In genomic region chr14:25041484-25041883, GRCh38 we compare ENCODE assay signal across 27 cellular contexts. TPM values are rescaled to one million over a fixed set of nuclear protein-coding genes. Genes with fewer than 3 reads are reported as not detected.
DNase-seq lines count a peak whose midpoint lies in the region; ATAC-seq, FAIRE-seq and TF ChIP-seq lines count a peak whose summit lies in the region.
"Had no signal": no experiment of that assay in that cellular context is flagged by ENCODE, and none has a peak within 500 bp of the region (broad histone marks: within the 10 kb centered on the region; RNA-seq: fewer than 3 reads in every experiment).

No MANE protein-coding gene starts in this region.

- H3K9me3 ChIP-seq in right atrium auricular region (no peaks in the 10 kb centered on the region), K562 (replicated peaks; ENCODE audit: control insufficient read depth, insufficient read depth, low read depth, low read length) (no peaks in the 10 kb centered on the region), lower lobe of right lung (no peaks in the 10 kb centered on the region)
- H3K9me3 ChIP-seq: ovary, tibial artery had no signal

- H3K27me3 Mint-ChIP-seq in type B pancreatic cell (peaks cover 2% of the 10 kb centered on the region), CD14-positive monocyte (ENCODE audit: low read depth in 3 of 3) (peaks cover 0 to 11% (median 7%) of the 10 kb centered on the region in 3 donors)
- no peaks in the 10 kb centered on the region for H3K27me3 Mint-ChIP-seq in activated CD4-positive, alpha-beta memory T cell treated with anti-CD3 and anti-CD28 coated beads for 36 hours
- H3K27me3 Mint-ChIP-seq: stimulated activated memory B cell treated with anti-CD40 and anti-IgM and Interleukin-4, amounts not matched to agents 10 μg/mL and 1 μg/mL and 100 μg/mL, for 72 hours had no signal

- H3K9me1 ChIP-seq in K562 (ENCODE audit: control insufficient read depth, insufficient read depth, low read length): no peaks in the 10 kb centered on the region

- WGBS in K562 (ENCODE audit: insufficient coverage, low coverage, missing lambda C conversion rate): 0% methylated on average over 3 of the region's 4 CpGs

- H3K4me2 ChIP-seq in K562 (ENCODE audit: insufficient read depth, low read length): no peak overlapping the region

- BruUV-seq in K562 (replicated peaks; lab: Mats Ljungman, UMichigan): no TSS peak

- intact Hi-C loops in left ventricle myocardium superior (cut with micrococcal nuclease): loop anchor here (5.0 to 10.0 kb wide), 3 partner anchors 73 to 307 kb away; no protein-coding TSS in a partner anchor
- intact Hi-C loops in K562 (cut with micrococcal nuclease): loop anchor here (10.0 kb wide), 3 partner anchors 87 to 327 kb away; no protein-coding TSS in a partner anchor
- intact Hi-C loops in lower lobe of right lung (cut with DNase I): loop anchor here (10.0 kb wide), 1 partner anchor 237 kb away; no protein-coding TSS in a partner anchor
- intact Hi-C loops in CD14-positive monocyte (cut with micrococcal nuclease): no loop called here
- intact Hi-C loops in activated CD4-positive, alpha-beta memory T cell treated with anti-CD3 and anti-CD28 coated beads for 36 hours (cut with micrococcal nuclease): no loop called here

- H3K4me1 ChIP-seq in right atrium auricular region (peaks cover 0 to 31% of the 10 kb centered on the region in 2 donors), K562 (replicated peaks in 1 of 2; ENCODE audit: control insufficient read depth in 2 of 2, insufficient read depth in 2 of 2, low read length in 2 of 2) (no peaks in the 10 kb centered on the region; a peak in 2 of 5 replicates), lower lobe of right lung (peaks cover 16% of the 10 kb centered on the region)
- H3K4me1 ChIP-seq: tibial artery had no signal

- peak overlapping the region; percentile 16 for H3K27ac Mint-ChIP-seq in type B pancreatic cell
- no peak overlapping the region for H3K27ac Mint-ChIP-seq in CD14-positive monocyte
- H3K27ac Mint-ChIP-seq in activated CD4-positive, alpha-beta memory T cell treated with anti-CD3 and anti-CD28 coated beads for 36 hours: no peak overlapping the region
- H3K27ac Mint-ChIP-seq: memory B cell; naive thymus-derived CD8-positive, alpha-beta T cell; stimulated activated memory B cell treated with anti-CD40 and anti-IgM and Interleukin-4, amounts not matched to agents 10 μg/mL and 1 μg/mL and 100 μg/mL, for 72 hours; T-helper 17 cell had no signal

- ATAC-seq in left ventricle myocardium superior (peak; percentile 19), K562 (no peak), lower lobe of right lung (peak in 1 of 2 donors; percentile 35), GM19395 (IDR thresholded peaks at IDR 0.05; ENCODE audit: unreplicated experiment) (no peak)
- ATAC-seq: naive thymus-derived CD8-positive, alpha-beta T cell; stimulated activated memory B cell treated with anti-CD40 and anti-IgM and Interleukin-4, amounts not matched to agents 10 μg/mL and 1 μg/mL and 100 μg/mL, for 72 hours; T-helper 17 cell had no signal

- POLR2A ChIA-PET in K562 (lab: Yijun Ruan, JAX): no interaction called here
- POLR2A ChIA-PET in activated CD4-positive, alpha-beta memory T cell treated with anti-CD3 and anti-CD28 coated beads for 36 hours (lab: Charles Lee): no interaction called here

- H3K4me1 Mint-ChIP-seq in type B pancreatic cell (ENCODE audit: unreplicated experiment) (peaks cover 20% of the 10 kb centered on the region), CD14-positive monocyte (peaks cover 4% of the 10 kb centered on the region)
- H3K4me1 Mint-ChIP-seq in activated CD4-positive, alpha-beta memory T cell treated with anti-CD3 and anti-CD28 coated beads for 36 hours (ENCODE audit: low read depth): no peaks in the 10 kb centered on the region
- H3K4me1 Mint-ChIP-seq: memory B cell; naive thymus-derived CD8-positive, alpha-beta T cell; stimulated activated memory B cell treated with anti-CD40 and anti-IgM and Interleukin-4, amounts not matched to agents 10 μg/mL and 1 μg/mL and 100 μg/mL, for 72 hours; T-helper 17 cell had no signal

- FAIRE-seq in K562 (lab: Jason Lieb, UNC): no peak
- FAIRE-seq: H54, islet of Langerhans had no signal

- no peak overlapping the region for H2AFZ ChIP-seq in K562 (ENCODE audit: low read depth, low read length)

- H3K36me3 ChIP-seq in right atrium auricular region (no peaks in the 10 kb centered on the region), K562 (ENCODE audit: control insufficient read depth, insufficient read depth, low read length) (no peaks in the 10 kb centered on the region), lower lobe of right lung (no peaks in the 10 kb centered on the region)
- H3K36me3 ChIP-seq: ovary, tibial artery had no signal

- no peak overlapping the region for H3K9ac ChIP-seq in K562 (ENCODE audit: insufficient read depth in 1 of 2, low read depth in 2 of 2, low read length in 2 of 2)

- no peaks in the 10 kb centered on the region for H4K20me1 ChIP-seq in K562 (replicated peaks; ENCODE audit: control insufficient read depth, insufficient read depth, low read length)

- TF ChIP-seq EP300 in K562 (IDR thresholded peaks at IDR 0.05; ENCODE audit: low read length): no peak

- TF ChIP-seq POLR2A in K562 (conservative IDR thresholded peaks at IDR 0.05): no peak

- peak overlapping the region; percentile 15 for H3K4me3 Mint-ChIP-seq in type B pancreatic cell
- no peak overlapping the region for H3K4me3 Mint-ChIP-seq in CD14-positive monocyte
- no peak overlapping the region for H3K4me3 Mint-ChIP-seq in activated CD4-positive, alpha-beta memory T cell treated with anti-CD3 and anti-CD28 coated beads for 36 hours
- H3K4me3 Mint-ChIP-seq: memory B cell; naive thymus-derived CD8-positive, alpha-beta T cell; stimulated activated memory B cell treated with anti-CD40 and anti-IgM and Interleukin-4, amounts not matched to agents 10 μg/mL and 1 μg/mL and 100 μg/mL, for 72 hours; T-helper 17 cell had no signal

- DNase-seq in left ventricle myocardium superior (no peak), right atrium auricular region (ENCODE audit: low spot score) (no peak), K562 (ENCODE audit: extremely low read depth in 1 of 4, low spot score in 3 of 4) (no peak), lower lobe of right lung (no peak), type B pancreatic cell (ENCODE audit: extremely low spot score, unreplicated experiment) (no peak), CD14-positive monocyte (ENCODE audit: low spot score) (no peak)
- no peak for DNase-seq in activated CD4-positive, alpha-beta memory T cell treated with anti-CD3 and anti-CD28 coated beads for 36 hours
- DNase-seq: activated CD4-positive, alpha-beta T cell treated with anti-CD3 and anti-CD28 coated beads, Interleukin-2, amount 50 U/mL, for 1 hour; activated CD8-positive, alpha-beta memory T cell treated with anti-CD3 and anti-CD28 coated beads, Interleukin-2, amount 50 U/mL, for 4 hours; activated gamma-delta T cell treated with Interleukin-2 at 50 U/mL for 16 hours; amniotic stem cell; central memory CD4-positive, alpha-beta T cell; DND-41; erythroblast; foreskin melanocyte; hypothalamus; naive thymus-derived CD8-positive, alpha-beta T cell; NCI-H2171; NCI-H82; ovary; T-helper 17 cell; tibial artery had no signal

- H3K9me3 Mint-ChIP-seq in type B pancreatic cell (peaks cover 5% of the 10 kb centered on the region), CD14-positive monocyte (peaks cover 0 to 3% (median 0%) of the 10 kb centered on the region in 7 donors)
- peaks cover 4% of the 10 kb centered on the region for H3K9me3 Mint-ChIP-seq in activated CD4-positive, alpha-beta memory T cell treated with anti-CD3 and anti-CD28 coated beads for 36 hours

- no peaks in the 10 kb centered on the region for H3K79me2 ChIP-seq in K562 (ENCODE audit: control insufficient read depth, insufficient read depth, low read length)

- in situ Hi-C loops in K562 (cut with MboI): loop anchor here (10.0 kb wide), 1 partner anchor 237 kb away; no protein-coding TSS in a partner anchor

- H3K36me3 Mint-ChIP-seq in type B pancreatic cell (peaks cover 7% of the 10 kb centered on the region), CD14-positive monocyte (no peaks in the 10 kb centered on the region)
- no peaks in the 10 kb centered on the region for H3K36me3 Mint-ChIP-seq in activated CD4-positive, alpha-beta memory T cell treated with anti-CD3 and anti-CD28 coated beads for 36 hours
- H3K36me3 Mint-ChIP-seq: naive thymus-derived CD8-positive, alpha-beta T cell; stimulated activated memory B cell treated with anti-CD40 and anti-IgM and Interleukin-4, amounts not matched to agents 10 μg/mL and 1 μg/mL and 100 μg/mL, for 72 hours had no signal

- no peak overlapping the region for H3K27ac ChIP-seq in right atrium auricular region
- H3K27ac ChIP-seq in K562 (ENCODE audit: extremely low read depth, low read depth, low read length): no peak overlapping the region
- H3K27ac ChIP-seq in lower lobe of right lung: peak overlapping the region; percentile 31
- H3K27ac ChIP-seq: ovary, tibial artery had no signal

- TF ChIP-seq RAD21 in K562 (CRISPR knock-in tag; conservative IDR thresholded peaks at IDR 0.05 in 1 of 2, IDR thresholded peaks at IDR 0.05 in 1 of 2): no peak

- no peak for TF ChIP-seq CTCF in right atrium auricular region (IDR thresholded peaks at IDR 0.05)
- TF ChIP-seq CTCF in K562 (IDR thresholded peaks at IDR 0.05 in 2 of 3, conservative IDR thresholded peaks at IDR 0.05 in 1 of 3; ENCODE audit: insufficient read depth in 2 of 3, low read depth in 1 of 3, low read length in 3 of 3): no peak
- no peak for TF ChIP-seq CTCF in lower lobe of right lung (IDR thresholded peaks at IDR 0.05)
- TF ChIP-seq CTCF in type B pancreatic cell (conservative IDR thresholded peaks at IDR 0.05): no peak
- TF ChIP-seq CTCF in CD14-positive monocyte (IDR thresholded peaks at IDR 0.05): no peak

- H3K27me3 ChIP-seq in right atrium auricular region: no peaks in the 10 kb centered on the region
- no peaks in the 10 kb centered on the region; a peak in 1 of 5 replicates for H3K27me3 ChIP-seq in K562 (ENCODE audit: control insufficient read depth in 2 of 2, insufficient read depth in 2 of 2, low read length in 2 of 2)
- H3K27me3 ChIP-seq in lower lobe of right lung (ENCODE audit: low read depth): no peaks in the 10 kb centered on the region
- H3K27me3 ChIP-seq: ovary, tibial artery had no signal

- no peak overlapping the region for H3K4me3 ChIP-seq in right atrium auricular region
- H3K4me3 ChIP-seq in K562: no peak overlapping the region
- no peak overlapping the region for H3K4me3 ChIP-seq in lower lobe of right lung
- H3K4me3 ChIP-seq: ovary, tibial artery had no signal

- CTCF ChIA-PET in K562 (lab: Yijun Ruan, JAX; ENCODE audit: low intra/inter-chr PET ratio): no interaction called here
- CTCF ChIA-PET in activated CD4-positive, alpha-beta memory T cell treated with anti-CD3 and anti-CD28 coated beads for 36 hours (lab: Charles Lee): interaction anchor here (0.9 kb wide), 1 partner anchor 14 kb away, joined by 3 read pairs; no protein-coding TSS in a partner anchor

RNA-seq across cellular contexts. Expression of gene STXBP6, which starts 8.5 kb away (rescaled TPM):
- total RNA-seq in left ventricle myocardium superior (43.5 TPM), right atrium auricular region (10 to 100 TPM; 13.5 to 20.2 TPM), K562 (2014; rRNA removed) (0.54 and 0.65 TPM in 2 replicates), K562 (2014; rRNA removed; fragmentation: Illumina TruSeq; extraction: Trizol) (0.38 and 0.51 TPM in 2 replicates), K562 (2015; rRNA removed; fragmentation: Illumina TruSeq; extraction: Trizol) (0.34 and 0.69 TPM in 2 replicates), K562 (2021) (0.27 and 0.54 TPM in 2 replicates), lower lobe of right lung (29.4 TPM), type B pancreatic cell (ENCODE audit: low replicate concordance) (17.0 and 51.2 TPM in 2 replicates)
- 0.12 and 0.19 TPM in 2 replicates for total RNA-seq in K562 (2011; cell fraction: chromatin; rRNA removed; ENCODE audit: low replicate concordance)
- total RNA-seq in K562 (2011; cell fraction: nucleolus; rRNA removed): not detected in 2 replicates
- total RNA-seq in K562 (2011; cell fraction: nucleoplasm; rRNA removed): not detected in 2 replicates
- polyA plus RNA-seq in K562 (2011; rRNA removed) (0.04 and 0.61 TPM in 2 replicates), K562 (2014; fragmentation: Illumina TruSeq; extraction: Trizol) (0.59 and 0.61 TPM in 2 replicates), K562 (2014; fragmentation: Nextera tagmentation; extraction: Ambion mirVana) (under 1 TPM; 0.84 to 0.89 TPM), K562 (2014; rRNA removed) (0.53 and 1.2 TPM in 2 replicates), CD14-positive monocyte (under 1 TPM; 0.08 to 0.25 TPM)
- 0.18 TPM in 1 of 2 replicates, not detected in the other for polyA plus RNA-seq in K562 (2011; cell fraction: cytosol; rRNA removed)
- 0.18 TPM in 1 of 2 replicates, not detected in the other for polyA plus RNA-seq in K562 (2011; cell fraction: nucleus; rRNA removed)
- polyA plus RNA-seq in K562 (2012): 0.66 and 1.4 TPM in 2 replicates
- 1.0 TPM in 1 of 2 replicates, not detected in the other for polyA minus RNA-seq in K562 (2011; rRNA and poly(A)+ RNA removed)
- polyA minus RNA-seq in K562 (2011; cell fraction: cytosol; rRNA and poly(A)+ RNA removed): not detected in 2 replicates
- polyA minus RNA-seq in K562 (2011; cell fraction: nucleus; rRNA and poly(A)+ RNA removed): 0.22 and 0.54 TPM in 2 replicates
- total RNA-seq in activated CD4-positive, alpha-beta memory T cell treated with anti-CD3 and anti-CD28 coated beads for 36 hours: not detected
- total RNA-seq: naive thymus-derived CD8-positive, alpha-beta T cell; T-helper 17 cell had no signal

Comparison
In these comparisons a context has a peak if more than half of its experiments do, and no peak if none do; other contexts are left out.
1. RNA of gene STXBP6, which starts 8.5 kb away (total RNA-seq): 43.5 TPM in left ventricle myocardium superior (single experiment), 29.4 TPM in lower lobe of right lung (single experiment), 13.5 to 20.2 TPM in right atrium auricular region and 17.0 to 51.2 TPM in type B pancreatic cell; 0.12 to 0.69 TPM in K562 and not detected in activated CD4-positive, alpha-beta memory T cell treated with anti-CD3 and anti-CD28 coated beads for 36 hours; every median in the first group is over 4 times any median in the second.
2. intact Hi-C loops: an anchor here in left ventricle myocardium superior (5.0 to 10.0 kb wide), K562 (10.0 kb wide) and lower lobe of right lung (10.0 kb wide); none called in CD14-positive monocyte and activated CD4-positive, alpha-beta memory T cell treated with anti-CD3 and anti-CD28 coated beads for 36 hours.